In the genomic region with DNA sequence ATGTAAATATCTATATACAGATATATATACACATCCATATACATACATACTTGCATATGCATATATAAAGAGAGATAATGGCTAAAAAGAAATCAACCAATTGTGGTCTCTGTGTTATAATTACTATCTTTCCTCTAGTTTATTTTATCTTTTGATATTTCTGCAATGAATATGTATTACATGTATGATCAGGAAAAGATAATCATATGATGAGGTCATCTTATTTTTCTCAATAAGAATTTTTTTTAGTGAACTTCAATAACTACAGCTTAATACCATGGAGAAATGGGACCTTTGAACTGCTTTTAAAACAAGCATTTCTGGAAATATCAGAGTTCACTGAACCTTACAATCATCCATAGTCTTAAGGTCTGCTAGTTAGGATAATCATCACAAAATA, we compare ENCODE assay signal across 32 cellular contexts.
"Had no signal": no experiment of that assay in that cellular context is flagged by ENCODE, and none has a peak within 500 bp of the region (broad histone marks: within the 10 kb centered on the region; RNA-seq: fewer than 3 reads in every experiment).

No MANE protein-coding gene starts in this region.

- H3K27ac Mint-ChIP-seq: natural killer cell treated with Interleukin-12 subunit alpha and Interleukin-12 subunit beta and Interleukin-15 and Interleukin-18, amount 100 ng/mL, for 72 hours; nephron progenitor cell; progenitor cell of endocrine pancreas; stimulated activated memory B cell treated with anti-CD40 and anti-IgM and Interleukin-4, amounts not matched to agents 10 μg/mL and 1 μg/mL and 100 μg/mL, for 72 hours; stimulated activated naive CD8-positive, alpha-beta T cell treated with anti-CD3 and anti-CD28 coated beads, Interleukin-15, amount 100 ng/mL, for 72 hours; type B pancreatic cell had no signal

- H3K27ac ChIP-seq: ovary, parathyroid adenoma, psoas muscle, skin epidermis, spleen, suprapubic skin, testis, tibial artery, transverse colon, upper lobe of right lung, uterus had no signal

- H3K36me3 ChIP-seq: ovary, spleen, suprapubic skin, tibial artery, transverse colon, upper lobe of right lung, uterus had no signal

- H3K4me1 ChIP-seq: parathyroid adenoma, psoas muscle, suprapubic skin, testis, tibial artery, transverse colon, upper lobe of right lung, uterus had no signal

- H3K36me3 Mint-ChIP-seq: naive thymus-derived CD8-positive, alpha-beta T cell; natural killer cell treated with Interleukin-12 subunit alpha and Interleukin-12 subunit beta and Interleukin-15 and Interleukin-18, amount 100 ng/mL, for 72 hours; stimulated activated memory B cell treated with anti-CD40 and anti-IgM and Interleukin-4, amounts not matched to agents 10 μg/mL and 1 μg/mL and 100 μg/mL, for 72 hours; type B pancreatic cell had no signal

- H3K9me3 Mint-ChIP-seq: natural killer cell treated with Interleukin-12 subunit alpha and Interleukin-12 subunit beta and Interleukin-15 and Interleukin-18, amount 100 ng/mL, for 72 hours; nephron progenitor cell; neural crest cell; stimulated activated naive CD8-positive, alpha-beta T cell treated with anti-CD3 and anti-CD28 coated beads, Interleukin-15, amount 100 ng/mL, for 72 hours; type B pancreatic cell had no signal

- ATAC-seq: naive thymus-derived CD8-positive, alpha-beta T cell; natural killer cell treated with Interleukin-12 subunit alpha and Interleukin-12 subunit beta and Interleukin-15 and Interleukin-18, amount 100 ng/mL, for 72 hours; psoas muscle; right cardiac atrium; sciatic nerve; stimulated activated memory B cell treated with anti-CD40 and anti-IgM and Interleukin-4, amounts not matched to agents 10 μg/mL and 1 μg/mL and 100 μg/mL, for 72 hours; stimulated activated naive CD8-positive, alpha-beta T cell treated with anti-CD3 and anti-CD28 coated beads, Interleukin-15, amount 100 ng/mL, for 72 hours; stimulated activated naive CD8-positive, alpha-beta T cell treated with anti-CD3 and anti-CD28 coated beads, Interleukin-15, Interleukin-2, amounts not matched to agents 100 U/mL and 50 U/mL, for 24 hours had no signal

- H3K27me3 ChIP-seq: ovary, spleen, suprapubic skin, testis, tibial artery, transverse colon, upper lobe of right lung had no signal

- H3K4me3 Mint-ChIP-seq: naive thymus-derived CD8-positive, alpha-beta T cell; natural killer cell treated with Interleukin-12 subunit alpha and Interleukin-12 subunit beta and Interleukin-15 and Interleukin-18, amount 100 ng/mL, for 72 hours; nephron progenitor cell; neural crest cell; stimulated activated memory B cell treated with anti-CD40 and anti-IgM and Interleukin-4, amounts not matched to agents 10 μg/mL and 1 μg/mL and 100 μg/mL, for 72 hours; stimulated activated naive CD8-positive, alpha-beta T cell treated with anti-CD3 and anti-CD28 coated beads, Interleukin-15, amount 100 ng/mL, for 72 hours; type B pancreatic cell had no signal

- H3K4me3 ChIP-seq: ovary, psoas muscle, skin epidermis, smooth muscle cell, spleen, suprapubic skin, testis, tibial artery, transverse colon, upper lobe of right lung, uterus had no signal

- DNase-seq: naive thymus-derived CD8-positive, alpha-beta T cell; nephron progenitor cell; occipital lobe; ovary; posterior cingulate gyrus; psoas muscle; right cardiac atrium; spleen; stimulated activated CD4-positive, alpha-beta T cell treated with anti-CD3 and anti-CD28 coated beads, Interleukin-12 subunit alpha, Interleukin-12 subunit beta, amount 100 ng/mL, for 4 hours; stimulated activated CD4-positive, alpha-beta T cell treated with anti-CD3 and anti-CD28 coated beads, Interleukin-1b, Interleukin-23, amount 100 ng/mL, for 48 hours; stimulated activated CD4-positive, alpha-beta T cell treated with anti-CD3 and anti-CD28 coated beads, Interleukin-4, amount 100 ng/mL, for 1 hour; stimulated activated CD4-positive, alpha-beta T cell treated with anti-CD3 and anti-CD28 coated beads, Interleukin-4, amount 100 ng/mL, for 4 hours; stimulated activated CD8-positive, alpha-beta memory T cell treated with anti-CD3 and anti-CD28 coated beads, Interleukin-4, amount 100 ng/mL, for 48 hours; stimulated activated naive CD4-positive, alpha-beta T cell; stimulated activated naive CD8-positive, alpha-beta T cell treated with anti-CD3 and anti-CD28 coated beads, Interleukin-15, amount 100 ng/mL, for 72 hours; stimulated activated naive CD8-positive, alpha-beta T cell treated with anti-CD3 and anti-CD28 coated beads, Interleukin-15, Interleukin-2, amounts not matched to agents 100 U/mL and 50 U/mL, for 24 hours; substantia nigra; testis; tibial artery; transverse colon; upper lobe of right lung; uterus had no signal

- H3K4me1 Mint-ChIP-seq: stimulated activated memory B cell treated with anti-CD40 and anti-IgM and Interleukin-4, amounts not matched to agents 10 μg/mL and 1 μg/mL and 100 μg/mL, for 72 hours had no signal

- H3K9me3 ChIP-seq: ovary, psoas muscle, spleen, suprapubic skin, testis, tibial artery, transverse colon, upper lobe of right lung, uterus had no signal

- H3K27me3 Mint-ChIP-seq: naive thymus-derived CD8-positive, alpha-beta T cell; progenitor cell of endocrine pancreas; stimulated activated memory B cell treated with anti-CD40 and anti-IgM and Interleukin-4, amounts not matched to agents 10 μg/mL and 1 μg/mL and 100 μg/mL, for 72 hours; stimulated activated naive CD8-positive, alpha-beta T cell treated with anti-CD3 and anti-CD28 coated beads, Interleukin-15, amount 100 ng/mL, for 72 hours had no signal
